ENCODE assay signal across 16 cellular contexts in genomic region chr22:38694945-38695344, GRCh38. TPM values are rescaled to one million over a fixed set of nuclear protein-coding genes. Genes with fewer than 3 reads are reported as not detected.
A peak's percentile ranks its signal among the peaks of the same experiment; 100 is the strongest.
DNase-seq lines count a peak whose midpoint lies in the region; ATAC-seq and TF ChIP-seq lines count a peak whose summit lies in the region.
"Had no signal": no experiment of that assay in that cellular context is flagged by ENCODE, and none has a peak within 500 bp of the region (broad histone marks: within the 10 kb centered on the region; RNA-seq: fewer than 3 reads in every experiment).

No MANE protein-coding gene starts in this region.

- CTCF ChIA-PET in CD8-positive, alpha-beta memory T cell (lab: Charles Lee), result interaction anchor here (2.4 kb wide), 1 partner anchor 13 kb away, joined by 12 read pairs; the partner anchor contains the start of gene TOMM22

- peak overlapping the region in 7 of 8 donors; percentile 3 to 74 (median 38) for H3K27ac Mint-ChIP-seq in CD8-positive, alpha-beta memory T cell
- peak overlapping the region; percentile 73 for H3K27ac Mint-ChIP-seq in chondrocyte (ENCODE audit: unreplicated experiment)

- no peak overlapping the region for H3K4me3 ChIP-seq in CD8-positive, alpha-beta memory T cell (ENCODE audit: low read length)
- peak overlapping the region in 1 of 2 donors; percentile 26 for H3K4me3 ChIP-seq in mucosa of rectum (ENCODE audit: low read length in 2 of 2)
- H3K4me3 ChIP-seq: BLaER1, smooth muscle cell had no signal

- no peak for ATAC-seq in HG03039 (IDR thresholded peaks at IDR 0.05; ENCODE audit: unreplicated experiment)
- ATAC-seq: Panc1 had no signal

- no peak overlapping the region for H3K27ac ChIP-seq in CD8-positive, alpha-beta memory T cell (ENCODE audit: low read depth, low read length)
- H3K27ac ChIP-seq in mucosa of rectum (ENCODE audit: low read depth in 2 of 2, low read length in 2 of 2), result peak overlapping the region; percentile 93
- H3K27ac ChIP-seq: BLaER1, brain microvascular endothelial cell, parathyroid adenoma had no signal

- H3K27me3 ChIP-seq in CD8-positive, alpha-beta memory T cell (ENCODE audit: insufficient read depth, low read length, poor library complexity, severe bottlenecking), result no peaks in the 10 kb centered on the region
- H3K27me3 ChIP-seq in mucosa of rectum (ENCODE audit: control insufficient read depth in 2 of 2, insufficient read depth in 2 of 2, low read length in 2 of 2), result no peaks in the 10 kb centered on the region
- H3K27me3 ChIP-seq: BLaER1, brain microvascular endothelial cell had no signal

- POLR2A ChIA-PET in CD8-positive, alpha-beta memory T cell (lab: Charles Lee), result interaction anchor here (0.7 kb wide), 1 partner anchor 69 kb away, joined by 7 read pairs; no protein-coding TSS in a partner anchor

- peaks cover 46% of the 10 kb centered on the region for H3K4me1 ChIP-seq in CD8-positive, alpha-beta memory T cell (ENCODE audit: insufficient read depth, low read length)
- H3K4me1 ChIP-seq in mucosa of rectum (ENCODE audit: control insufficient read depth in 2 of 2, insufficient read depth in 2 of 2, low read length in 2 of 2), result peaks cover 74 to 91% of the 10 kb centered on the region in 2 donors

- peaks cover 0 to 1% of the 10 kb centered on the region in 2 donors for H3K27me3 Mint-ChIP-seq in CD8-positive, alpha-beta memory T cell
- H3K27me3 Mint-ChIP-seq in chondrocyte (ENCODE audit: low read depth), result no peaks in the 10 kb centered on the region

- H3K9me3 ChIP-seq in CD8-positive, alpha-beta memory T cell (ENCODE audit: low read length), result no peaks in the 10 kb centered on the region
- H3K9me3 ChIP-seq in mucosa of rectum (ENCODE audit: control insufficient read depth in 2 of 2, low read length in 2 of 2), result no peaks in the 10 kb centered on the region
- H3K9me3 ChIP-seq: BLaER1 had no signal

- peak overlapping the region in 1 of 7 donors; percentile 6 for H3K4me3 Mint-ChIP-seq in CD8-positive, alpha-beta memory T cell
- H3K4me3 Mint-ChIP-seq in chondrocyte (ENCODE audit: unreplicated experiment), result no peak overlapping the region

- H3K9me3 Mint-ChIP-seq in CD8-positive, alpha-beta memory T cell, result no peaks in the 10 kb centered on the region
- H3K9me3 Mint-ChIP-seq in chondrocyte (ENCODE audit: low read depth), result no peaks in the 10 kb centered on the region

- DNase-seq in CD8-positive, alpha-beta memory T cell, result no peak
- DNase-seq in LoVo (ENCODE audit: low spot score), result peak; percentile 72
- DNase-seq in chondrocyte (ENCODE audit: low spot score), result no peak
- DNase-seq in cortex of kidney (lab: John Stamatoyannopoulos, UW), result no peak
- DNase-seq in ACHN, result no peak
- DNase-seq: brain microvascular endothelial cell, islet precursor cell, Kasumi-1, NCI-H1694 treated with DMSO at 0.1 percent for 48 hours, NCI-H524 treated with DMSO at 0.1 percent for 48 hours had no signal

- in situ Hi-C loops in ACHN (cut with HindIII; ENCODE audit: low pct_ligation_motif_present, low pct_unique_long_range_greater_than_20kb, low sequenced_read_pairs), result no loop called here

- H3K4me1 Mint-ChIP-seq in CD8-positive, alpha-beta memory T cell, result peaks cover 46 to 80% (median 75%) of the 10 kb centered on the region in 3 donors
- peaks cover 71% of the 10 kb centered on the region for H3K4me1 Mint-ChIP-seq in chondrocyte (ENCODE audit: low read depth)

- H3K36me3 ChIP-seq in CD8-positive, alpha-beta memory T cell (ENCODE audit: insufficient read depth, low read length), result no peaks in the 10 kb centered on the region
- H3K36me3 ChIP-seq in mucosa of rectum (ENCODE audit: control insufficient read depth in 2 of 2, insufficient read depth in 2 of 2, low read length in 2 of 2), result peaks cover 0 to 8% of the 10 kb centered on the region in 2 donors

- no peak for TF ChIP-seq CTCF in chondrocyte (IDR thresholded peaks at IDR 0.05)

- peak overlapping the region; percentile 1 to 64 for H3K9ac ChIP-seq in mucosa of rectum (ENCODE audit: low read depth in 1 of 2, low read length in 2 of 2)
- H3K9ac ChIP-seq: BLaER1, parathyroid adenoma had no signal

- H3K36me3 Mint-ChIP-seq in CD8-positive, alpha-beta memory T cell, result peaks cover 0 to 69% (median 8%) of the 10 kb centered on the region in 3 donors
- peaks cover 19% of the 10 kb centered on the region for H3K36me3 Mint-ChIP-seq in chondrocyte (ENCODE audit: low read depth)

RNA-seq across cellular contexts. Expression of gene JOSD1, which starts 5.8 kb away (rescaled TPM):
- total RNA-seq in CD8-positive, alpha-beta memory T cell, result 10 to 100 TPM; 86.0 to 96.4 TPM
- 9.3 TPM for polyA plus RNA-seq in CD8-positive, alpha-beta memory T cell
- total RNA-seq in chondrocyte, result 80.3 to 87.0 TPM (median 85.7 TPM) in 3 replicates

RNA-seq across cellular contexts. Expression of gene GTPBP1, which starts 10.8 kb away (rescaled TPM):
- total RNA-seq in CD8-positive, alpha-beta memory T cell, result 10 to 100 TPM; 62.7 to 63.7 TPM
- polyA plus RNA-seq in CD8-positive, alpha-beta memory T cell, result 28.2 TPM
- total RNA-seq in chondrocyte, result 37.7 to 58.6 TPM (median 43.3 TPM) in 3 replicates

RNA-seq across cellular contexts. Expression of gene TOMM22, which starts 13.2 kb away (rescaled TPM):
- 100 to 1,000 TPM; 207 to 210 TPM for total RNA-seq in CD8-positive, alpha-beta memory T cell
- polyA plus RNA-seq in CD8-positive, alpha-beta memory T cell, result 61.4 TPM
- total RNA-seq in chondrocyte, result 44.8 to 54.1 TPM (median 47.7 TPM) in 3 replicates

RNA-seq across cellular contexts. Expression of gene CBY1, which starts 38.5 kb away (rescaled TPM):
- 10 to 100 TPM; 14.0 to 15.1 TPM for total RNA-seq in CD8-positive, alpha-beta memory T cell
- 7.6 TPM for polyA plus RNA-seq in CD8-positive, alpha-beta memory T cell
- 29.9 to 44.5 TPM (median 33.5 TPM) in 3 replicates for total RNA-seq in chondrocyte

RNA-seq across cellular contexts. Expression of gene FAM227A, which starts 38.8 kb away (rescaled TPM):
- total RNA-seq in CD8-positive, alpha-beta memory T cell, result under 1 TPM; 0.75 to 0.92 TPM
- polyA plus RNA-seq in CD8-positive, alpha-beta memory T cell, result 0.08 TPM
- total RNA-seq in chondrocyte, result 1.5 to 5.4 TPM (median 1.8 TPM) in 3 replicates
